In genomic region chr4:17771284-17771908, GRCh38 we compare ENCODE assay signal across 1 cellular context.
TF ChIP-seq lines count a peak whose summit lies in the region.

No MANE protein-coding gene starts in this region.

TF ChIP-seq in K562, 482 proteins besides CTCF, POLR2A, EP300 and RAD21:
- TF ChIP-seq NFIC (IDR thresholded peaks at IDR 0.05) (peak; percentile 32; the same call in 1 of the 2 replicates), NR2C2 (CRISPR knock-in tag; IDR thresholded peaks at IDR 0.05) (no peak), NR2C2 (tag; IDR thresholded peaks at IDR 0.05) (no peak), CBFA2T3 (IDR thresholded peaks at IDR 0.05) (no peak), NONO (IDR thresholded peaks at IDR 0.05; ENCODE audit: low read depth in 2 of 2, low read length in 1 of 2) (no peak)
TF ChIP-seq in K562: peak in this region for 1.
